Comparison of ENCODE assay signal across 25 cellular contexts in the genomic region with DNA sequence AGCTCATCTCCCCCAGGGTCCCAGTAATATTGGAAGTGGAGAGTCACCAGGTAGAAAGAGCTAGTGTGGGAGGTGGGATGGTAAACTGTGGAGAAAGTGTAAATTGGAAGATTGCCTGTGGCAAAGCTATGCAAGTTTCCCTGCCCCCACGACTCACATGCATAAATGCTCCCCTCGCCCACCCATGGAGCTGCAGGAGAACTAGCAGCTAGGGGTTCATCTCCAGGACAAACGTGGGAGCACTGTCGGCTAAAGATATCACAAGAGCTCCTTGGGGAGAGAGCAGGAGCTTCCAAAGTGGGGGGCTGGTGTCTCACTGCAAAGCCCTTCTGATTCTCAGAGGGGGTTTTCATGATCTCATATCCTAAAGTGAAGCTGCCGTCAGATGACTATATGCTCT.
"Had no signal": no experiment of that assay in that cellular context is flagged by ENCODE, and none has a peak within 500 bp of the region (broad histone marks: within the 10 kb centered on the region; RNA-seq: fewer than 3 reads in every experiment).

No MANE protein-coding gene starts in this region.

- H3K9ac ChIP-seq: parathyroid adenoma had no signal

- ATAC-seq: esophagus mucosa; left cardiac atrium; lower lobe of right lung; right lobe of liver; stimulated activated effector memory CD8-positive, alpha-beta T cell treated with anti-CD3 and anti-CD28 coated beads, Interleukin-12 subunit alpha, Interleukin-12 subunit beta, amount 100 ng/mL, for 72 hours; stimulated activated naive CD8-positive, alpha-beta T cell treated with anti-CD3 and anti-CD28 coated beads, Interleukin-15, Interleukin-2, amounts not matched to agents 100 U/mL and 50 U/mL, for 24 hours; upper lobe of right lung had no signal

- H3K9me3 Mint-ChIP-seq: memory B cell, nephron progenitor cell had no signal

- H3K4me1 ChIP-seq: lower lobe of right lung, parathyroid adenoma, prostate gland, right lobe of liver, upper lobe of right lung, vagina had no signal

- H3K36me3 Mint-ChIP-seq: stimulated activated effector memory CD8-positive, alpha-beta T cell treated with anti-CD3 and anti-CD28 coated beads, Interleukin-12 subunit alpha, Interleukin-12 subunit beta, amount 100 ng/mL, for 72 hours had no signal

- H3K4me1 Mint-ChIP-seq: nephron progenitor cell had no signal

- FAIRE-seq: endometrium, frontal cortex, keratinocyte had no signal

- H2AFZ ChIP-seq: parathyroid adenoma had no signal

- DNase-seq: cortex of kidney; effector memory CD4-positive, alpha-beta T cell; immature natural killer cell; left cardiac atrium; left ventricle myocardium inferior; lower lobe of right lung; midbrain; nephron progenitor cell; retina; right lobe of liver; stimulated activated CD4-positive, alpha-beta T cell treated with anti-CD3 and anti-CD28 coated beads, Interleukin-4, amount 100 ng/mL, for 1 hour; stimulated activated CD8-positive, alpha-beta memory T cell treated with anti-CD3 and anti-CD28 coated beads, Interleukin-4, amount 100 ng/mL, for 48 hours; stimulated activated naive CD8-positive, alpha-beta T cell treated with anti-CD3 and anti-CD28 coated beads, Interleukin-15, Interleukin-2, amounts not matched to agents 100 U/mL and 50 U/mL, for 24 hours; testis; upper lobe of right lung had no signal

- H3K27ac Mint-ChIP-seq: immature natural killer cell; memory B cell; nephron progenitor cell; stimulated activated effector memory CD8-positive, alpha-beta T cell treated with anti-CD3 and anti-CD28 coated beads, Interleukin-12 subunit alpha, Interleukin-12 subunit beta, amount 100 ng/mL, for 72 hours had no signal

- H3K4me3 ChIP-seq: left ventricle myocardium inferior, lower lobe of right lung, prostate gland, right lobe of liver, testis, tibial nerve, upper lobe of right lung, vagina had no signal

- H3K27ac ChIP-seq: left ventricle myocardium inferior, lower lobe of right lung, parathyroid adenoma, prostate gland, right lobe of liver, testis, tibial nerve, upper lobe of right lung, vagina had no signal

- H3K79me2 ChIP-seq: parathyroid adenoma had no signal

- H3K4me3 Mint-ChIP-seq: immature natural killer cell; memory B cell; nephron progenitor cell; stimulated activated effector memory CD8-positive, alpha-beta T cell treated with anti-CD3 and anti-CD28 coated beads, Interleukin-12 subunit alpha, Interleukin-12 subunit beta, amount 100 ng/mL, for 72 hours had no signal

- H3K36me3 ChIP-seq: left ventricle myocardium inferior, lower lobe of right lung, prostate gland, right lobe of liver, tibial nerve, upper lobe of right lung, vagina had no signal

- H3K9me3 ChIP-seq: lower lobe of right lung, prostate gland, right lobe of liver, testis, tibial nerve, upper lobe of right lung, vagina had no signal

- H3K27me3 ChIP-seq: right lobe of liver, testis, tibial nerve, upper lobe of right lung, vagina had no signal
